8 cellular contexts compared by ENCODE assay signal in the genomic region with DNA sequence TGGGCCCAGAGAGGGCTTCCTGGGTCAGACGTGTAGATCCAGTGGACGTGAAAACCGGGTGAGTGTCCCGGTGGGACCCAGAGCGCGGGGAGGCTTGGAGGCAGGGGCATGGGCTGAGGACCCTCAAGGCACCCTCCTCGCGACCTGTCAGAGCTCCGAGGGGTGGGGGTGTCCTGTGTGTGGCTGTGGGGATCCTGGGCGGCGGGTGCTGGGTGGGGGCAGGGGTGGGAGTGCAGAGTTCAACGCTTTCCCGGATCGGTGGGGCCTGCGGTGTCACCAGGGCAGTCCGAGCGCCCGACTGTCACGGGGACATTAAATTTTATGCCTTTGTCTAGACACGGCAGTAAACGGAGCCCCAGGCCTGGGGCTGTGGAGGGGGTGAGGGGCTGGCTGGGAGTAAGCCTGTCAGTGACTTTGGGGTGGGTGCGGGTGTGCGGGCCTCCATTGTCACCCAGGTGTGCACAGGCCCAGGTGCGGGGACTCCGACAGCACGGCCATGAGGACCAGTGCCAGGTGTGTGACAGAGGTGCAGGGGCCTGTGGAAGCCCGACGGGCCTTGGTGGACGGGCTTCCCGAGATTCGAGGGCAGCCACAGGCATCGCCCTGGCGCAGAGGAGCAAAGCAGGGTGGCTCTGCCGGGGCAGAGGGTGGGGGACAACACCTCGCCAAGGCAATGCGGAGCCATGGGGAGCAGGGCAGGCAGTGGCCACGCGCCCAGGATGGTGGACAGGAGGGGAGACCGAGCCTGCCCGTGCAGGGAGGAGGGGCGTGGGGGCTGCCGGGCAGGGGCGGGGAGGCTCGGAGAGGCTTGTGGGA. TPM values are rescaled to one million over a fixed set of nuclear protein-coding genes. Genes with fewer than 3 reads are reported as not detected.
DNase-seq lines count a peak whose midpoint lies in the region; ATAC-seq and TF ChIP-seq lines count a peak whose summit lies in the region.

No MANE protein-coding gene starts in this region.

- peak overlapping the region; percentile 65 for H3K27ac Mint-ChIP-seq in activated naive CD8-positive, alpha-beta T cell treated with anti-CD3 and anti-CD28 coated beads, Interleukin-2, amount 50 U/mL, for 24 hours

- H3K36me3 ChIP-seq in kidney epithelial cell (ENCODE audit: control insufficient read depth, insufficient read depth, low read length) = no peaks in the 10 kb centered on the region

- TF ChIP-seq CTCF in kidney epithelial cell (IDR thresholded peaks at IDR 0.05; ENCODE audit: insufficient read depth, low read length, poor library complexity, severe bottlenecking) = no peak

- DNase-seq in NCI-H345 (lab: John Stamatoyannopoulos, UW) (peak; percentile 36), NCI-H345 treated with DMSO at 0.1 percent for 48 hours (lab: John Stamatoyannopoulos, UW; ENCODE audit: unreplicated experiment) (no peak), kidney epithelial cell (ENCODE audit: low read depth) (no peak), NOMO-1 treated with dmso at 0.1 percent for 144 hours (lab: John Stamatoyannopoulos, UW; ENCODE audit: unreplicated experiment) (no peak)
- DNase-seq in activated naive CD8-positive, alpha-beta T cell treated with anti-CD3 and anti-CD28 coated beads, Interleukin-2, amount 50 U/mL, for 24 hours = no peak

- peak overlapping the region; percentile 38 for H3K27ac ChIP-seq in temporal lobe (ENCODE audit: low read depth, low read length)

- no peak for ATAC-seq in activated naive CD8-positive, alpha-beta T cell treated with anti-CD3 and anti-CD28 coated beads, Interleukin-2, amount 50 U/mL, for 24 hours
- ATAC-seq in HG02759 (IDR thresholded peaks at IDR 0.05; ENCODE audit: unreplicated experiment) = no peak
- no peak for ATAC-seq in GM19397 (IDR thresholded peaks at IDR 0.05; ENCODE audit: unreplicated experiment)

- H3K9me3 Mint-ChIP-seq in activated naive CD8-positive, alpha-beta T cell treated with anti-CD3 and anti-CD28 coated beads, Interleukin-2, amount 50 U/mL, for 24 hours = no peaks in the 10 kb centered on the region

- H3K4me1 Mint-ChIP-seq in activated naive CD8-positive, alpha-beta T cell treated with anti-CD3 and anti-CD28 coated beads, Interleukin-2, amount 50 U/mL, for 24 hours = peaks cover 26% of the 10 kb centered on the region

- no peaks in the 10 kb centered on the region for H3K36me3 Mint-ChIP-seq in activated naive CD8-positive, alpha-beta T cell treated with anti-CD3 and anti-CD28 coated beads, Interleukin-2, amount 50 U/mL, for 24 hours (ENCODE audit: low read depth)

- H3K27me3 Mint-ChIP-seq in activated naive CD8-positive, alpha-beta T cell treated with anti-CD3 and anti-CD28 coated beads, Interleukin-2, amount 50 U/mL, for 24 hours = peaks cover 17% of the 10 kb centered on the region

- peak overlapping the region; percentile 77 for H3K4me3 Mint-ChIP-seq in activated naive CD8-positive, alpha-beta T cell treated with anti-CD3 and anti-CD28 coated beads, Interleukin-2, amount 50 U/mL, for 24 hours

- peaks cover 48% of the 10 kb centered on the region for H3K27me3 ChIP-seq in kidney epithelial cell (ENCODE audit: control insufficient read depth, insufficient read depth, low read length)

- H3K4me3 ChIP-seq in kidney epithelial cell (ENCODE audit: low read depth, low read length) = peak overlapping the region; percentile 48

RNA-seq across cellular contexts. Expression of a gene that starts 1.2 kb away (rescaled TPM):
- total RNA-seq in kidney epithelial cell (10.1 and 13.4 TPM in 2 replicates), temporal lobe (20.2 TPM)

RNA-seq across cellular contexts. Expression of a gene that starts 36.5 kb away (rescaled TPM):
- total RNA-seq in kidney epithelial cell = 7.1 and 7.5 TPM in 2 replicates
- total RNA-seq in temporal lobe = 3.0 TPM

RNA-seq across cellular contexts. Expression of a gene that starts 40.9 kb away (rescaled TPM):
- 2.0 and 11.1 TPM in 2 replicates for total RNA-seq in kidney epithelial cell
- total RNA-seq in temporal lobe = 2.0 TPM

RNA-seq across cellular contexts. Expression of a gene that starts 53.0 kb away (rescaled TPM):
- total RNA-seq in kidney epithelial cell = 101 and 128 TPM in 2 replicates
- total RNA-seq in temporal lobe = 94.9 TPM
